In genomic region chr16:971582-971905, GRCh38 we compare ENCODE assay signal across 9 cellular contexts. TPM values are rescaled to one million over a fixed set of nuclear protein-coding genes. Genes with fewer than 3 reads are reported as not detected.
A peak's percentile ranks its signal among the peaks of the same experiment; 100 is the strongest.
DNase-seq lines count a peak whose midpoint lies in the region; ATAC-seq and TF ChIP-seq lines count a peak whose summit lies in the region.
"Had no signal": no experiment of that assay in that cellular context is flagged by ENCODE, and none has a peak within 500 bp of the region (broad histone marks: within the 10 kb centered on the region; RNA-seq: fewer than 3 reads in every experiment).

No MANE protein-coding gene starts in this region.

- WGBS in HUES64: 97% methylated on average over 5 of the region's 5 CpGs

- H3K4me3 ChIP-seq in Caco-2 (ENCODE audit: low read depth, low read length) (no peak overlapping the region), HUES64 (ENCODE audit: low read length) (peak overlapping the region; percentile 76; the same call in 1 of the 2 replicates), dorsolateral prefrontal cortex (peak overlapping the region in 58 of 59 donors; percentile 4 to 96 (median 88))

- H3K4me1 Mint-ChIP-seq in Caco-2 (ENCODE audit: low read depth, unreplicated experiment) (no peaks in the 10 kb centered on the region), osteocyte (ENCODE audit: unreplicated experiment) (peaks cover 12% of the 10 kb centered on the region)

- H3K36me3 ChIP-seq in Caco-2 (ENCODE audit: control insufficient read depth, insufficient read depth, low read length): no peaks in the 10 kb centered on the region
- H3K36me3 ChIP-seq in HUES64 (ENCODE audit: insufficient read depth, low read length): no peaks in the 10 kb centered on the region

- H3K27ac Mint-ChIP-seq in Caco-2 (ENCODE audit: unreplicated experiment) (no peak overlapping the region), osteocyte (ENCODE audit: unreplicated experiment) (no peak overlapping the region)

- CTCF ChIA-PET in Caco-2 (lab: Charles Lee): no interaction called here

- H3K4me1 ChIP-seq in Caco-2 (peaks cover 10% of the 10 kb centered on the region; the same call in 1 of the 2 replicates), HUES64 (ENCODE audit: insufficient read depth, low read length) (peaks cover 9% of the 10 kb centered on the region; the same call in 1 of the 2 replicates)

- POLR2A ChIA-PET in Caco-2 (lab: Charles Lee): no interaction called here

- intact Hi-C loops in Caco-2 (cut with micrococcal nuclease; ENCODE audit: unreplicated experiment) (no loop called here), dorsolateral prefrontal cortex (cut with DNase I) (no loop called here)

- no peak for ATAC-seq in GM19023 (IDR thresholded peaks at IDR 0.05; ENCODE audit: unreplicated experiment)
- no peak for ATAC-seq in HG03097 (IDR thresholded peaks at IDR 0.05; ENCODE audit: low FRiP score, unreplicated experiment)

- peak overlapping the region; percentile 64 for H3K4me3 Mint-ChIP-seq in Caco-2 (ENCODE audit: unreplicated experiment)
- peak overlapping the region; percentile 61 for H3K4me3 Mint-ChIP-seq in osteocyte (ENCODE audit: unreplicated experiment)

- no peak overlapping the region for H3K9ac ChIP-seq in HUES64 (ENCODE audit: low read depth, low read length)

- no peaks in the 10 kb centered on the region for H3K27me3 ChIP-seq in Caco-2 (replicated peaks; ENCODE audit: control insufficient read depth, insufficient read depth, low read length)
- peaks cover 20% of the 10 kb centered on the region for H3K27me3 ChIP-seq in HUES64 (ENCODE audit: insufficient read depth, low read length)
- no peaks in the 10 kb centered on the region for H3K27me3 ChIP-seq in dorsolateral prefrontal cortex

- H3K9me3 Mint-ChIP-seq in Caco-2 (ENCODE audit: unreplicated experiment) (no peaks in the 10 kb centered on the region), osteocyte (ENCODE audit: unreplicated experiment) (no peaks in the 10 kb centered on the region)

- H3K27ac ChIP-seq in HUES64 (ENCODE audit: low read depth, low read length) (no peak overlapping the region), dorsolateral prefrontal cortex (peak overlapping the region; percentile 78 to 100 (median 98))

- TF ChIP-seq CTCF in Caco-2 (IDR thresholded peaks at IDR 0.05; ENCODE audit: insufficient read depth in 1 of 2, low read depth in 1 of 2, low read length in 1 of 2, severe bottlenecking in 1 of 2, unreplicated experiment in 1 of 2) (no peak), dorsolateral prefrontal cortex (IDR thresholded peaks at IDR 0.05 in 54 of 56, conservative IDR thresholded peaks at IDR 0.05 in 2 of 56; ENCODE audit: low read depth in 1 of 56, partially characterized antibody in 56 of 56) (no peak), osteocyte (IDR thresholded peaks at IDR 0.05) (no peak)

- no TSS peak for BruUV-seq in Caco-2 (replicated peaks; lab: Mats Ljungman, UMichigan)

- no peaks in the 10 kb centered on the region for H3K9me3 ChIP-seq in Caco-2
- no peaks in the 10 kb centered on the region for H3K9me3 ChIP-seq in HUES64 (ENCODE audit: insufficient read depth, low read depth, low read length)
- H3K9me3 ChIP-seq: spleen had no signal

- H3K36me3 Mint-ChIP-seq in Caco-2 (ENCODE audit: insufficient read depth, unreplicated experiment) (no peaks in the 10 kb centered on the region), osteocyte (ENCODE audit: unreplicated experiment) (peaks cover 7% of the 10 kb centered on the region)

- DNase-seq in Caco-2 (no peak), dorsolateral prefrontal cortex (no peak), osteocyte (ENCODE audit: extremely low spot score, unreplicated experiment) (no peak), DMS79 (lab: John Stamatoyannopoulos, UW) (no peak)
- DNase-seq in activated CD4-positive, CD25-positive, alpha-beta regulatory T cell (lab: John Stamatoyannopoulos, UW): no peak

- H3K27me3 Mint-ChIP-seq in Caco-2 (ENCODE audit: insufficient read depth, unreplicated experiment): peaks cover 5% of the 10 kb centered on the region
- H3K27me3 Mint-ChIP-seq in osteocyte (ENCODE audit: unreplicated experiment): peaks cover 2% of the 10 kb centered on the region

RNA-seq across cellular contexts. Expression of gene LMF1, which starts 0.8 kb away (rescaled TPM):
- total RNA-seq in Caco-2 (2022) (8.8 and 12.3 TPM in 2 replicates), dorsolateral prefrontal cortex (10 to 100 TPM; 26.2 to 68.7 (median 45.4) TPM), osteocyte (24.6 and 27.4 TPM in 2 replicates)
- polyA plus RNA-seq in HUES64 (2013, experiment 1 of 2): 3.8 TPM
- polyA plus RNA-seq in HUES64 (2013, experiment 2 of 2): 6.5 TPM

RNA-seq across cellular contexts. Expression of gene SOX8, which starts 10.0 kb away (rescaled TPM):
- 0.86 and 1.2 TPM in 2 replicates for total RNA-seq in Caco-2 (2022)
- polyA plus RNA-seq in HUES64 (2013, experiment 1 of 2): 3.3 TPM
- polyA plus RNA-seq in HUES64 (2013, experiment 2 of 2): 5.3 TPM
- total RNA-seq in dorsolateral prefrontal cortex: 100 to 1,000 TPM in 11 of 120 experiments, 10 to 100 TPM in 109; 17.7 to 191 (median 59.0) TPM
- total RNA-seq in osteocyte: 0.27 and 0.31 TPM in 2 replicates
